9 cellular contexts compared by ENCODE assay signal in the genomic region with DNA sequence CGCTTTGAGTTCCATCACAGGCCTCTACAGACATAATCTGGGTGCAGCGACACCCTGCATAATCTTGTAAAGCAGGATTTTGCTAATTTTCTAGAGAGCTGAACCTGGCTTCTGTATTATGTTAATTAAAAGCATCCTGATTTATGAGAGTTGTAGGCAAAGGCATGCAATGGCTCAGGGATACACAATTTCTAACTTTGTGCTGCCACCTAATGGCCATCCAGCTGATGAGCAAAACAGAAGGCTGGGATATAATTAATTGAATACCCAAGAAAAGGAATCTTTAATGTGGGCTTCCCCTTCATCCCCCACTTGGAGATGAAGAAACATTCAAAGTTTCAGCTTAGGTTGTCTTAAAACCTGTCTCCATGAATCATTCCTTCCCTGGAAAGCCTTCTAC.
DNase-seq lines count a peak whose midpoint lies in the region; TF ChIP-seq lines count a peak whose summit lies in the region.
"Had no signal": no experiment of that assay in that cellular context is flagged by ENCODE, and none has a peak within 500 bp of the region (broad histone marks: within the 10 kb centered on the region; RNA-seq: fewer than 3 reads in every experiment).

No MANE protein-coding gene starts in this region.

- no peak overlapping the region for H4K91ac ChIP-seq in H9 (ENCODE audit: insufficient read length, low read depth, low read length)

- H3K4me3 Mint-ChIP-seq in H9 = no peak overlapping the region

- no peak for TF ChIP-seq EP300 in tibial nerve (IDR thresholded peaks at IDR 0.05)

- H3K4me1 ChIP-seq in H9 (ENCODE audit: insufficient read depth, low read length) (no peaks in the 10 kb centered on the region; the same call in 1 of the 2 replicates), tibial nerve (no peaks in the 10 kb centered on the region)
- H3K4me1 ChIP-seq: SJSA1 had no signal

- H3K79me2 ChIP-seq in H9 (ENCODE audit: insufficient read depth, low read length) = no peaks in the 10 kb centered on the region
- H3K79me2 ChIP-seq in SU-DHL-6 (ENCODE audit: insufficient read depth, low read length) = no peaks in the 10 kb centered on the region

- H3K27me3 ChIP-seq in H9 (ENCODE audit: insufficient read depth, low read length) = no peaks in the 10 kb centered on the region
- H3K27me3 ChIP-seq in SU-DHL-6 (ENCODE audit: low read length) = no peaks in the 10 kb centered on the region
- peaks cover 0 to 4% of the 10 kb centered on the region in 2 donors for H3K27me3 ChIP-seq in tibial nerve
- H3K27me3 ChIP-seq: SJSA1 had no signal

- H3K4me1 Mint-ChIP-seq in H9 = no peaks in the 10 kb centered on the region; a peak in 1 of 4 replicates

- intact Hi-C loops in head of caudate nucleus (cut with DNase I) = no loop called here

- H2BK12ac ChIP-seq in H9 (ENCODE audit: insufficient read length, low read depth, low read length) = no peak overlapping the region

- H3K4me2 ChIP-seq in H9 (ENCODE audit: insufficient read depth, insufficient read length, low read length) = no peak overlapping the region
- no peak overlapping the region for H3K4me2 ChIP-seq in SU-DHL-6 (ENCODE audit: low read depth, low read length, poor library complexity, severe bottlenecking)

- H3K9me2 ChIP-seq in SU-DHL-6 (replicated peaks; ENCODE audit: insufficient read depth, low read length) = no peaks in the 10 kb centered on the region

- no peak overlapping the region for H3K56ac ChIP-seq in H9 (ENCODE audit: insufficient read length, low read depth, low read length)

- H3F3A ChIP-seq in SU-DHL-6 (ENCODE audit: insufficient read depth) = no peaks in the 10 kb centered on the region

- no peak overlapping the region for H2BK15ac ChIP-seq in H9 (ENCODE audit: low read depth, low read length)

- no peaks in the 10 kb centered on the region for H4K20me1 ChIP-seq in H9 (ENCODE audit: control insufficient read depth, insufficient read depth, insufficient read length)
- no peaks in the 10 kb centered on the region for H4K20me1 ChIP-seq in SU-DHL-6 (ENCODE audit: low read depth, low read length)

- no peak overlapping the region for H2BK5ac ChIP-seq in H9 (ENCODE audit: insufficient read length, low read length)

- no peak overlapping the region for H4K8ac ChIP-seq in H9 (replicated peaks; ENCODE audit: insufficient read length, low read depth, low read length)

- H2AFZ ChIP-seq in H9 (ENCODE audit: low read length) (no peak overlapping the region), SU-DHL-6 (ENCODE audit: low read depth, low read length, severe bottlenecking) (no peak overlapping the region)

- WGBS in H9 (ENCODE audit: extremely low coverage, insufficient read length, low lambda C conversion rate) = no CpG with 5 or more reads among the region's 2 CpGs
- WGBS in tibial nerve, 2 donors = 38 to 68% methylated on average over 2 of the region's 2 CpGs

- TF ChIP-seq CTCF in H9 (conservative IDR thresholded peaks at IDR 0.05) (peak; percentile 68), SU-DHL-6 (IDR thresholded peaks at IDR 0.05; ENCODE audit: insufficient read depth, low read length, poor library complexity, severe bottlenecking) (peak; percentile 17), tibial nerve (IDR thresholded peaks at IDR 0.05) (peak; percentile 14 to 66 (median 53))

- H2BK120ac ChIP-seq in H9 (ENCODE audit: low read depth, low read length, poor library complexity, severe bottlenecking) = no peak overlapping the region

- no peak overlapping the region for H4K5ac ChIP-seq in H9 (ENCODE audit: insufficient read length, low read depth, low read length)

- DNase-seq in DMS53 treated with DMSO at 0.1 percent for 48 hours (lab: John Stamatoyannopoulos, UW; ENCODE audit: unreplicated experiment) (peak; percentile 31), H9 (no peak), head of caudate nucleus (peak in 37 of 42 donors; percentile 3 to 77 (median 39)), tibial nerve (ENCODE audit: low spot score in 2 of 2) (peak in 1 of 2 donors; percentile 37), DMS153 treated with DMSO at 0.1 percent for 48 hours (lab: John Stamatoyannopoulos, UW; ENCODE audit: unreplicated experiment) (no peak), T1000 (lab: John Stamatoyannopoulos, UW) (no peak), GDM1 (lab: John Stamatoyannopoulos, UW) (no peak)

- no peak overlapping the region for H3K23ac ChIP-seq in H9 (ENCODE audit: insufficient read length, low read depth, low read length)

- H3K27ac ChIP-seq in H9 (ENCODE audit: insufficient read length, low read depth, low read length) (no peak overlapping the region), SU-DHL-6 (ENCODE audit: low read depth, low read length) (no peak overlapping the region), tibial nerve (no peak overlapping the region)
- H3K27ac ChIP-seq: SJSA1 had no signal

- H3K4ac ChIP-seq in H9 (ENCODE audit: low read depth, low read length) = no peak overlapping the region

- peaks cover 0 to 2% (median 0%) of the 10 kb centered on the region in 3 experiments; a peak in 3 of 7 replicates for H3K36me3 Mint-ChIP-seq in H9 (ENCODE audit: insufficient read depth in 1 of 3, low read depth in 3 of 3)

- H3K27me3 Mint-ChIP-seq in H9 (ENCODE audit: low read depth) = peaks cover 1% of the 10 kb centered on the region; the same call in 1 of the 2 replicates

- no peaks in the 10 kb centered on the region for H3K23me2 ChIP-seq in H9 (ENCODE audit: insufficient read length, low read depth, low read length, poor library complexity, severe bottlenecking)

- H3K18ac ChIP-seq in H9 (ENCODE audit: insufficient read length, low read depth, low read length) = no peak overlapping the region

- H3K4me3 ChIP-seq in SU-DHL-6 (ENCODE audit: insufficient read depth, low read length, poor library complexity, severe bottlenecking) (no peak overlapping the region), tibial nerve (no peak overlapping the region)
- H3K4me3 ChIP-seq: SJSA1 had no signal

- peaks cover 38 to 41% of the 10 kb centered on the region in 2 experiments for H3K9me3 Mint-ChIP-seq in H9

- H3K9ac ChIP-seq in H9 (ENCODE audit: extremely low read depth, insufficient read length, low read length) = no peak overlapping the region
- no peak overlapping the region for H3K9ac ChIP-seq in SU-DHL-6 (ENCODE audit: low read length)

- H3K79me1 ChIP-seq in H9 (ENCODE audit: insufficient read depth, low read depth, low read length, poor library complexity, severe bottlenecking) = no peaks in the 10 kb centered on the region

- no peak for TF ChIP-seq POLR2A in tibial nerve (IDR thresholded peaks at IDR 0.05)

- H2BK20ac ChIP-seq in H9 (ENCODE audit: low read depth, low read length, poor library complexity, severe bottlenecking) = no peak overlapping the region

- no peaks in the 10 kb centered on the region for H3K9me3 ChIP-seq in H9 (ENCODE audit: control insufficient read depth, low read depth, low read length)
- H3K9me3 ChIP-seq in SU-DHL-6 (ENCODE audit: insufficient read depth, low read length) = no peaks in the 10 kb centered on the region
- H3K9me3 ChIP-seq in tibial nerve = no peaks in the 10 kb centered on the region
- H3K9me3 ChIP-seq: SJSA1 had no signal

- H3K27ac Mint-ChIP-seq in H9 = no peak overlapping the region

- no peak overlapping the region for H2AK5ac ChIP-seq in H9 (ENCODE audit: insufficient read length, low read length)

- H3K36me3 ChIP-seq in SU-DHL-6 (ENCODE audit: low read length) (no peaks in the 10 kb centered on the region), tibial nerve (no peaks in the 10 kb centered on the region)
- H3K36me3 ChIP-seq: SJSA1 had no signal

- H3K14ac ChIP-seq in H9 (ENCODE audit: insufficient read depth, low read length) = no peak overlapping the region

- no peak overlapping the region for H3T11ph ChIP-seq in H9 (ENCODE audit: low read length)

Comparison
In these comparisons a context has a peak if more than half of its experiments do, and no peak if none do; other contexts are left out.
1. DNase-seq: peak in DMS53 treated with DMSO at 0.1 percent for 48 hours (single experiment) and head of caudate nucleus (37 of 42); none in H9 (single experiment), DMS153 treated with DMSO at 0.1 percent for 48 hours (single experiment), T1000 (single experiment) and GDM1 (single experiment).
2. CTCF ChIP-seq: peak in every context shown above with its lines; median percentile 68 in H9; 53 in tibial nerve; 17 in SU-DHL-6.